In the genomic region with DNA sequence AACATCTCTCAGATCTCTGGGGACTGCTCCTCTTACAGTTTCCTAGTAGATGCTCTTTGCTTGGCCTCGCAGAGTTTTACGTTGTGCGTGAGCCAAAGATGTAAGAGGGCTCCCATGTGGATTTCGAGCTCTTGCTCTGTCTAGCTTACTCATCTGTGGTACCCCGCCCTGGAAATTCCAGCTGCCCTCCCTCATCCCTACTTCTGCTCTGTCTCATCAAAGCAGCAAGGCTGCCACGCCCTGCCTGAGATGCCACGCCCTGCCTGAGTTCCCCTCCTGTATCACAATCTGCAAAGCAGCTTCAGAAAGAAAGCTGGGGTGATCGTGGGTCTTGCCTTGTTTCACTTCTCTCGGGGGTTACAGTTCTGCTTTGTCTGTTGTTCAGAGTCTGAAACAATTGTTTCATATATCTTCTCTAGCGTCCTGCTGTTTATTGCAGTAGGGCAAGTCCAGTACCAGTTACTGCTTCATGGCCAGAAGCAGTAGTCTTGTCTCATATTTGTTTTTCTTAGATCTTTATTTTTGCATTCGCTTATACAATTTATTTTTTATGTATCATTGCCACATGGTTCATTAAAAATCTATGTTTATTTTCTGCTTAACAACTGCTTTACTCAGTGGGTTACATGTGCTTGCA, we compare ENCODE assay signal across 8 cellular contexts. TPM values are rescaled to one million over a fixed set of nuclear protein-coding genes. Genes with fewer than 3 reads are reported as not detected.
A peak's percentile ranks its signal among the peaks of the same experiment; 100 is the strongest.
DNase-seq lines count a peak whose midpoint lies in the region; ATAC-seq, FAIRE-seq and TF ChIP-seq lines count a peak whose summit lies in the region.

No MANE protein-coding gene starts in this region.

- FAIRE-seq in bronchial epithelial cell (lab: Jason Lieb, UNC), result no peak
- no peak for FAIRE-seq in kidney (lab: Jason Lieb, UNC)

- H3K4me3 ChIP-seq in bronchial epithelial cell (ENCODE audit: low read depth, low read length), result no peak overlapping the region
- H3K4me3 ChIP-seq in kidney (ENCODE audit: low read length in 2 of 2), result no peak overlapping the region

- no peaks in the 10 kb centered on the region for H3K27me3 ChIP-seq in bronchial epithelial cell (ENCODE audit: control insufficient read depth, insufficient read depth, low read length)

- TF ChIP-seq CTCF in bronchial epithelial cell (IDR thresholded peaks at IDR 0.05; ENCODE audit: insufficient read depth, low read length, severe bottlenecking) (no peak), kidney (IDR thresholded peaks at IDR 0.05; ENCODE audit: borderline replicate concordance, extremely low read depth, insufficient read depth) (no peak)

- DNase-seq in GM04504 (ENCODE audit: low read depth), result peak; percentile 51
- DNase-seq in HPDE6-E6E7 (ENCODE audit: extremely low spot score), result peak; percentile 8
- peak; percentile 87 for DNase-seq in bronchial epithelial cell (ENCODE audit: low read depth)
- DNase-seq in putamen (ENCODE audit: low spot score), result peak; percentile 27
- DNase-seq in NCI-H1105 treated with DMSO at 0.1 percent for 48 hours (lab: John Stamatoyannopoulos, UW), result no peak
- DNase-seq in kidney, result no peak
- DNase-seq in GF-D8 (lab: John Stamatoyannopoulos, UW), result no peak

- ATAC-seq in GM21526 (IDR thresholded peaks at IDR 0.05; ENCODE audit: low FRiP score, unreplicated experiment), result peak; percentile 98

- H3K9me3 ChIP-seq in kidney (ENCODE audit: control insufficient read depth in 1 of 2, low read length in 2 of 2), result no peaks in the 10 kb centered on the region

- H3K36me3 ChIP-seq in bronchial epithelial cell (ENCODE audit: control insufficient read depth, insufficient read depth, low read length) (no peaks in the 10 kb centered on the region), kidney (ENCODE audit: control insufficient read depth in 1 of 2, insufficient read depth in 2 of 2, low read length in 2 of 2) (no peaks in the 10 kb centered on the region)

- no peak overlapping the region for H3K27ac ChIP-seq in kidney (ENCODE audit: low read depth in 2 of 2, low read length in 2 of 2)

- H3K9ac ChIP-seq in kidney (ENCODE audit: low read length in 2 of 2), result no peak overlapping the region

- intact Hi-C loops in kidney (cut with DNase I), result no loop called here

- H3K4me1 ChIP-seq in kidney (ENCODE audit: control insufficient read depth in 1 of 2, insufficient read depth in 1 of 2, low read depth in 1 of 2, low read length in 2 of 2), result no peaks in the 10 kb centered on the region

RNA-seq across cellular contexts. Expression of a gene that starts 36.1 kb away (rescaled TPM):
- total RNA-seq in bronchial epithelial cell, result 66.3 and 80.6 TPM in 2 replicates
- 77.2 TPM for total RNA-seq in kidney
- 45.6 TPM for polyA plus RNA-seq in kidney (ENCODE audit: insufficient read depth, low read depth, low replicate concordance)

Comparison
In these comparisons a context has a peak if more than half of its experiments do, and no peak if none do; other contexts are left out.
1. DNase-seq: peak in GM04504 (single experiment), HPDE6-E6E7 (single experiment), bronchial epithelial cell (single experiment) and putamen (single experiment); none in NCI-H1105 treated with DMSO at 0.1 percent for 48 hours (single experiment), kidney (single experiment) and GF-D8 (single experiment).